In the genomic region with DNA sequence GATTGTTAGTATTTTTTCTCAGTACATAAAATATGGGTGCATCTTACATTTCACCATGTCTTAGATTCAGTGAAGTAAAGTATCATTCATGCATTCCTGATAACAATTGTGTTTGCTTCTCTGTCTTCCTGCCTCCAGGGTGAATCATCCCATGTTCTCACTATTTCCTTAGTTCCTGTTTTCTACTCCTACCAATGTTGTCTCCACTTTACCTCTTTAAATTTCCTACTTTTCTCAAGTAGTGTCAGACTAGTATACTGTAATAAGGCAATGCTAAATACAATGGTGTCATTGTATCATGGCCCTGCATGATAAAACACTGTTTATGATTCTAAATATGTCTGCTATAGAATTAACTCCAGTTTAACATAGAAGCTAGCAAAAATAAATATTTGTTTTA, we compare ENCODE assay signal across 17 cellular contexts. TPM values are rescaled to one million over a fixed set of nuclear protein-coding genes. Genes with fewer than 3 reads are reported as not detected.
"Had no signal": no experiment of that assay in that cellular context is flagged by ENCODE, and none has a peak within 500 bp of the region (broad histone marks: within the 10 kb centered on the region; RNA-seq: fewer than 3 reads in every experiment).

No MANE protein-coding gene starts in this region.

- H3K9me3 ChIP-seq: lower lobe of right lung, sigmoid colon, tibial nerve, vagina had no signal

- H3K27ac ChIP-seq: epithelial cell of prostate, hepatocyte, lower lobe of right lung, sigmoid colon, tibial nerve, vagina, VCaP had no signal

- H3K79me2 ChIP-seq: hepatocyte had no signal

- H3K4me2 ChIP-seq: hepatocyte had no signal

- H3K4me3 ChIP-seq: hepatocyte, lower lobe of right lung, sigmoid colon, tibial nerve, vagina had no signal

- ATAC-seq: lower lobe of right lung; natural killer cell; stimulated activated naive B cell treated with anti-CD40 and anti-IgM and Interleukin-4, amounts not matched to agents 10 μg/mL and 1 μg/mL and 100 μg/mL, for 72 hours had no signal

- H3K36me3 ChIP-seq: lower lobe of right lung, sigmoid colon, tibial nerve, vagina had no signal

- DNase-seq: activated CD4-positive, alpha-beta memory T cell treated with anti-CD3 and anti-CD28 coated beads, Interleukin-2, amount 10 ng/mL, durations not matched to agents 7 days and 5 days; activated CD8-positive, alpha-beta memory T cell treated with anti-CD3 and anti-CD28 coated beads, Interleukin-2, amount 50 U/mL, for 4 hours; activated naive CD8-positive, alpha-beta T cell treated with anti-CD3 and anti-CD28 coated beads, Interleukin-2, amount 10 ng/mL, durations not matched to agents 7 days and 5 days; aorta; lower lobe of right lung; natural killer cell; nucleus accumbens; sigmoid colon; stimulated activated CD4-positive, alpha-beta T cell treated with anti-CD3 and anti-CD28 coated beads, Interleukin-2, amount 100 ng/mL, for 24 hours; stimulated activated naive B cell treated with anti-CD40 and anti-IgM and Interleukin-4, amounts not matched to agents 10 μg/mL and 1 μg/mL and 100 μg/mL, for 72 hours had no signal

- H3K27me3 ChIP-seq: hepatocyte, sigmoid colon, tibial nerve, vagina had no signal

- H3K4me1 ChIP-seq: lower lobe of right lung, sigmoid colon, tibial nerve, vagina had no signal

- H2AFZ ChIP-seq: hepatocyte had no signal

RNA-seq across cellular contexts. Expression of a gene that starts 37.4 kb away (rescaled TPM):
- total RNA-seq: activated CD4-positive, alpha-beta memory T cell treated with anti-CD3 and anti-CD28 coated beads, Interleukin-2, amount 10 ng/mL, durations not matched to agents 7 days and 5 days; activated naive CD8-positive, alpha-beta T cell treated with anti-CD3 and anti-CD28 coated beads, Interleukin-2, amount 10 ng/mL, durations not matched to agents 7 days and 5 days; kidney epithelial cell; lower lobe of right lung; sigmoid colon; subcutaneous adipose tissue; tibial nerve; vagina had no signal
